Comparison of ENCODE assay signal across 8 cellular contexts in genomic region chr19:16342002-16342715, GRCh38. TPM values are rescaled to one million over a fixed set of nuclear protein-coding genes. Genes with fewer than 3 reads are reported as not detected.
A peak's percentile ranks its signal among the peaks of the same experiment; 100 is the strongest.
DNase-seq lines count a peak whose midpoint lies in the region; ATAC-seq, FAIRE-seq and TF ChIP-seq lines count a peak whose summit lies in the region.

No MANE protein-coding gene starts in this region.

- TF ChIP-seq CTCF in liver (IDR thresholded peaks at IDR 0.05; ENCODE audit: low read depth, low read length, missing input control) (no peak), HepG2 (CRISPR knock-in tag; IDR thresholded peaks at IDR 0.05) (no peak)

- WGBS in liver: 71% methylated on average over 10 of the region's 10 CpGs
- WGBS in HepG2 (ENCODE audit: low lambda C conversion rate): 57% methylated on average over 9 of the region's 10 CpGs

- H3K27me3 Mint-ChIP-seq in activated T-cell treated with anti-CD3 and anti-CD28 coated beads, Interleukin-2, amount 50 U/mL, for 4 hours (ENCODE audit: low read depth): no peaks in the 10 kb centered on the region

- peak overlapping the region; percentile 36 to 50 for H3K27ac ChIP-seq in liver (ENCODE audit: low read depth in 1 of 2, low read length in 2 of 2)
- H3K27ac ChIP-seq in HepG2 (ENCODE audit: extremely low read length, insufficient read depth, low read length): no peak overlapping the region

- TF ChIP-seq EP300 in HepG2 (IDR thresholded peaks at IDR 0.05; ENCODE audit: low read depth in 2 of 2, low read length in 2 of 2) (no peak), HepG2 (CRISPR knock-in tag; IDR thresholded peaks at IDR 0.05; ENCODE audit: borderline replicate concordance) (no peak)

- no peak for FAIRE-seq in HepG2 (lab: Jason Lieb, UNC)

- H3K79me2 ChIP-seq in HepG2 (ENCODE audit: insufficient read depth, low read length): no peaks in the 10 kb centered on the region

- no peak for TF ChIP-seq POLR2A in HepG2 (IDR thresholded peaks at IDR 0.05; ENCODE audit: insufficient read depth in 1 of 2, low read depth in 2 of 2, low read length in 2 of 2)

- no peak overlapping the region for H2AFZ ChIP-seq in HepG2 (ENCODE audit: low read length)

- H3K4me2 ChIP-seq in HepG2 (ENCODE audit: low read depth, low read length): no peak overlapping the region

- POLR2A ChIA-PET in HepG2 (lab: Yijun Ruan, JAX): no interaction called here

- no peaks in the 10 kb centered on the region for H3K36me3 ChIP-seq in liver (ENCODE audit: control insufficient read depth in 4 of 4, insufficient read depth in 3 of 4, low read depth in 1 of 4, low read length in 3 of 4)
- H3K36me3 ChIP-seq in HepG2 (replicated peaks in 1 of 2; ENCODE audit: control insufficient read depth in 1 of 2, insufficient read depth in 2 of 2, low read length in 2 of 2): no peaks in the 10 kb centered on the region

- no peaks in the 10 kb centered on the region for H4K20me1 ChIP-seq in HepG2 (ENCODE audit: insufficient read depth, low read length)

- BruUV-seq in HepG2 (replicated peaks; lab: Mats Ljungman, UMichigan): no TSS peak

- no peak for TF ChIP-seq RAD21 in liver (IDR thresholded peaks at IDR 0.05)
- TF ChIP-seq RAD21 in HepG2 (CRISPR knock-in tag; IDR thresholded peaks at IDR 0.05): no peak

- no peaks in the 10 kb centered on the region for H3K36me3 Mint-ChIP-seq in activated T-cell treated with anti-CD3 and anti-CD28 coated beads, Interleukin-2, amount 50 U/mL, for 4 hours (ENCODE audit: insufficient read depth)

- in situ Hi-C loops in HepG2 (cut with HindIII; ENCODE audit: extremely low pct_ligation_motif_present, low pct_unique_long_range_greater_than_20kb): no loop called here

- H3K4me3 ChIP-seq in liver (ENCODE audit: low read depth in 1 of 3, low read length in 3 of 3): no peak overlapping the region
- H3K4me3 ChIP-seq in HepG2 (replicated peaks in 1 of 3; ENCODE audit: insufficient read depth in 1 of 3, low read depth in 2 of 3, low read length in 3 of 3): no peak overlapping the region

- no peak overlapping the region for H3K9ac ChIP-seq in liver (ENCODE audit: low read depth in 1 of 2, low read length in 2 of 2)
- no peak overlapping the region for H3K9ac ChIP-seq in HepG2 (ENCODE audit: insufficient read depth, low read depth, low read length)

- no peaks in the 10 kb centered on the region for H3K9me3 Mint-ChIP-seq in activated T-cell treated with anti-CD3 and anti-CD28 coated beads, Interleukin-2, amount 50 U/mL, for 4 hours

- no peaks in the 10 kb centered on the region for H3K9me3 ChIP-seq in liver (ENCODE audit: control insufficient read depth in 4 of 4, low read length in 3 of 4)
- H3K9me3 ChIP-seq in HepG2 (ENCODE audit: low read length): no peaks in the 10 kb centered on the region

- H3K27me3 ChIP-seq in liver (ENCODE audit: control insufficient read depth in 4 of 4, insufficient read depth in 4 of 4, low read length in 3 of 4): no peaks in the 10 kb centered on the region
- peaks cover 0 to 15% of the 10 kb centered on the region in 2 experiments; a peak in 2 of 5 replicates for H3K27me3 ChIP-seq in HepG2 (ENCODE audit: control insufficient read depth in 1 of 2, insufficient read depth in 2 of 2, low read length in 2 of 2)

- H3K4me1 ChIP-seq in liver (ENCODE audit: control insufficient read depth in 4 of 4, insufficient read depth in 4 of 4, low read length in 3 of 4) (peaks cover 0 to 11% (median 5%) of the 10 kb centered on the region in 4 donors), HepG2 (ENCODE audit: insufficient read depth, low read length) (peaks cover 18% of the 10 kb centered on the region)

- intact Hi-C loops in HepG2 (cut with micrococcal nuclease; ENCODE audit: unreplicated experiment): no loop called here

- ATAC-seq in HepG2 (no peak), HG03342 (IDR thresholded peaks at IDR 0.05; ENCODE audit: unreplicated experiment) (peak; percentile 55)
- peak; percentile 74 to 76 for ATAC-seq in activated T-cell treated with anti-CD3 and anti-CD28 coated beads, Interleukin-2, amount 50 U/mL, for 4 hours

- DNase-seq in HepG2 (ENCODE audit: low spot score) (no peak), islet precursor cell (peak; percentile 72), GM19240 (ENCODE audit: insufficient read length, low spot score) (no peak), D341Med (ENCODE audit: low spot score) (no peak)
- DNase-seq in activated T-cell treated with anti-CD3 and anti-CD28 coated beads, Interleukin-2, amount 50 U/mL, for 4 hours: peak; percentile 30
- peak; percentile 65 for DNase-seq in stimulated activated naive CD4-positive, alpha-beta T cell treated with Interleukin-2 at 50 U/mL for 16 hours (lab: John Stamatoyannopoulos, UW)

- peaks cover 55% of the 10 kb centered on the region for H3K4me1 Mint-ChIP-seq in activated T-cell treated with anti-CD3 and anti-CD28 coated beads, Interleukin-2, amount 50 U/mL, for 4 hours (ENCODE audit: low read depth)

- CTCF ChIA-PET in HepG2 (lab: Yijun Ruan, JAX; ENCODE audit: low intra/inter-chr PET ratio, low total read pairs): no interaction called here

- peak overlapping the region; percentile 70 for H3K4me3 Mint-ChIP-seq in activated T-cell treated with anti-CD3 and anti-CD28 coated beads, Interleukin-2, amount 50 U/mL, for 4 hours

TF ChIP-seq in liver, 16 proteins besides CTCF, POLR2A, EP300 and RAD21 (continues in another document):
- TF ChIP-seq YY1 (IDR thresholded peaks at IDR 0.05) (no peak), MAX (IDR thresholded peaks at IDR 0.05) (no peak), HNF4G (IDR thresholded peaks at IDR 0.05) (no peak), JUND (IDR thresholded peaks at IDR 0.05) (no peak)

TF ChIP-seq in HepG2, 621 proteins besides CTCF, POLR2A, EP300 and RAD21 (continues in another document):
- TF ChIP-seq AKNA (CRISPR knock-in tag; IDR thresholded peaks at IDR 0.05; ENCODE audit: borderline replicate concordance) (no peak), TBX2 (CRISPR knock-in tag; IDR thresholded peaks at IDR 0.05; ENCODE audit: borderline replicate concordance) (no peak), SYNCRIP (IDR thresholded peaks at IDR 0.05; ENCODE audit: insufficient read depth, low read depth, low read length) (no peak)

RNA-seq across cellular contexts. Expression of gene KLF2, which starts 17.5 kb away (rescaled TPM):
- total RNA-seq in liver (10 to 100 TPM in 1 of 2 donors, 1 to 10 TPM in 1; 4.0 to 11.2 TPM), HepG2 (2016; rRNA removed; fragmentation: Illumina TruSeq; extraction: Trizol) (not detected in 2 replicates)
- polyA plus RNA-seq in liver (1 to 10 TPM; 3.9 to 4.4 TPM), HepG2 (2011; rRNA removed) (0.05 TPM in 1 of 2 replicates, not detected in the other)
- total RNA-seq in HepG2 (2016; cell fraction: cytosol; rRNA removed; fragmentation: Illumina TruSeq; extraction: Trizol; ENCODE audit: low read depth): not detected in 2 replicates
- not detected in 2 replicates for total RNA-seq in HepG2 (2016; cell fraction: insoluble cytoplasmic fraction; rRNA removed; fragmentation: Illumina TruSeq; extraction: Trizol)
- total RNA-seq in HepG2 (2016; cell fraction: membrane; rRNA removed; fragmentation: Illumina TruSeq; extraction: Trizol): not detected in 2 replicates
- not detected in 2 replicates for total RNA-seq in HepG2 (2016; cell fraction: nucleus; rRNA removed; fragmentation: Illumina TruSeq; extraction: Trizol)
- 0.05 TPM in 1 of 2 replicates, not detected in the other for polyA plus RNA-seq in HepG2 (2011; cell fraction: cytosol; rRNA removed)
- polyA plus RNA-seq in HepG2 (2011; cell fraction: nucleus; rRNA removed): 0.16 and 0.23 TPM in 2 replicates
- polyA plus RNA-seq in HepG2 (2012): not detected in 2 replicates
- polyA plus RNA-seq in HepG2 (2016; cell fraction: cytosol; fragmentation: Illumina TruSeq; extraction: Trizol; ENCODE audit: low read depth): not detected in 2 replicates
- not detected in 2 replicates for polyA plus RNA-seq in HepG2 (2016; cell fraction: insoluble cytoplasmic fraction; fragmentation: Illumina TruSeq; extraction: Trizol; ENCODE audit: low read depth)
- polyA plus RNA-seq in HepG2 (2016; cell fraction: membrane; fragmentation: Illumina TruSeq; extraction: Trizol; ENCODE audit: low read depth): 0.27 TPM in 1 of 2 replicates, not detected in the other
- polyA plus RNA-seq in HepG2 (2016; cell fraction: nucleus; fragmentation: Illumina TruSeq; extraction: Trizol; ENCODE audit: insufficient read depth, low read depth): not detected in 2 replicates
- polyA minus RNA-seq in HepG2 (2011; rRNA and poly(A)+ RNA removed; ENCODE audit: low replicate concordance): 0.16 TPM in 1 of 2 replicates, not detected in the other
- polyA minus RNA-seq in HepG2 (2011; cell fraction: cytosol; rRNA and poly(A)+ RNA removed): not detected in 2 replicates
- polyA minus RNA-seq in HepG2 (2011; cell fraction: nucleus; rRNA and poly(A)+ RNA removed): not detected in 2 replicates
- total RNA-seq in activated T-cell treated with anti-CD3 and anti-CD28 coated beads, Interleukin-2, amount 50 U/mL, for 4 hours: 1 to 10 TPM; 1.4 to 2.5 (median 2.4) TPM

Comparison
In these comparisons a context has a peak if more than half of its experiments do, and no peak if none do; other contexts are left out.
1. DNase-seq: peak in activated T-cell treated with anti-CD3 and anti-CD28 coated beads, Interleukin-2, amount 50 U/mL, for 4 hours (single experiment), islet precursor cell (single experiment) and stimulated activated naive CD4-positive, alpha-beta T cell treated with Interleukin-2 at 50 U/mL for 16 hours (single experiment); none in HepG2 (single experiment), GM19240 (single experiment) and D341Med (single experiment).